In the genomic region with DNA sequence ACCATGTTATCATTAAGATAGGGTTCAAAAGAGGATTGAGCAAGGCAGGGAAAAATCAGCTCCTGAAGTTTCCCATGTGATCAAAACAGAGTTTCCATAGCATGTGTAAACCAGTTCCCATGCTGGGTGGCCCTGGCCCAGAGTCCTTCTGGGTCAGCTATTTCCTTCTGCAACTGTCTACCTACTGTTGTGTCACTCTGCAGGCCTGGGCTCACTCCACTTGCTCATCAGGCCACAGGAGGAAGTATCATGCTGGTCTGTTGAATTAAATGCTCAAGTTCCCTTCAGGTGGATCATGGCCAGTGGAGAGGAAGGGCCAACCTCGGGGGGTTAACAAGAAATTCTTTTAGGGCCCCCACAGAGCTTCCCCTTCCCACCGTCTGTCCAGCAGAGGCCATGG, we compare ENCODE assay signal across 28 cellular contexts.
DNase-seq lines count a peak whose midpoint lies in the region; ATAC-seq and TF ChIP-seq lines count a peak whose summit lies in the region.
"Had no signal": no experiment of that assay in that cellular context is flagged by ENCODE, and none has a peak within 500 bp of the region (broad histone marks: within the 10 kb centered on the region; RNA-seq: fewer than 3 reads in every experiment).

No MANE protein-coding gene starts in this region.

- no TSS peak for BruUV-seq in IMR-90 (replicated peaks; lab: Mats Ljungman, UMichigan)

- no peak overlapping the region for H3K9ac ChIP-seq in IMR-90 (ENCODE audit: low read depth, low read length)

- H3K27ac ChIP-seq in IMR-90 (ENCODE audit: insufficient read depth, low read length) = no peak overlapping the region

- H4K20me1 ChIP-seq in IMR-90 (ENCODE audit: insufficient read depth, low read length) = no peaks in the 10 kb centered on the region

- H3K14ac ChIP-seq in IMR-90 (replicated peaks; ENCODE audit: low read depth, low read length) = no peak overlapping the region

- H3K4me3 ChIP-seq in IMR-90 (ENCODE audit: insufficient read depth, low read depth, low read length) = no peak overlapping the region
- H3K4me3 ChIP-seq in astrocyte of the cerebellum (ENCODE audit: low read depth, low read length) = no peak overlapping the region
- H3K4me3 ChIP-seq: K562 had no signal

- CTCF ChIA-PET in IMR-90 (lab: Yijun Ruan, JAX) = no interaction called here

- no CpG with 5 or more reads among the region's 2 CpGs for WGBS in IMR-90 (ENCODE audit: extremely low coverage in 2 of 2, insufficient read length in 1 of 2), 2 experiments

- dilution Hi-C loops in IMR-90 (cut with HindIII; ENCODE audit: low sequenced_read_pairs, unreplicated experiment) = no loop called here

- H2AK9ac ChIP-seq in IMR-90 (replicated peaks; ENCODE audit: low read depth, low read length, poor library complexity) = no peak overlapping the region

- H2AFZ ChIP-seq in IMR-90 (replicated peaks; ENCODE audit: low read length, poor library complexity) = no peak overlapping the region

- H3K36me3 ChIP-seq in IMR-90 (ENCODE audit: control insufficient read depth, insufficient read depth, low read length) = no peaks in the 10 kb centered on the region

- no peak overlapping the region for H2AK5ac ChIP-seq in IMR-90 (ENCODE audit: low read depth, low read length)

- H3K4ac ChIP-seq in IMR-90 (ENCODE audit: low read depth, low read length) = no peak overlapping the region

- H3K23ac ChIP-seq in IMR-90 (ENCODE audit: low read depth, low read length) = no peak overlapping the region

- no peak overlapping the region for H4K91ac ChIP-seq in IMR-90 (ENCODE audit: insufficient read depth, low read depth, low read length)

- intact Hi-C loops in IMR-90 (cut with micrococcal nuclease) = no loop called here

- H2BK15ac ChIP-seq in IMR-90 (ENCODE audit: low read depth, low read length) = no peak overlapping the region

- no peak overlapping the region for H3K4me2 ChIP-seq in IMR-90 (ENCODE audit: low read depth, low read length)

- H4K8ac ChIP-seq in IMR-90 (ENCODE audit: low read depth in 2 of 2, low read length in 2 of 2) = no peak overlapping the region

- no peak overlapping the region for H3K56ac ChIP-seq in IMR-90 (ENCODE audit: extremely low read depth, insufficient read depth, low read length)

- TF ChIP-seq POLR2A in IMR-90 (IDR thresholded peaks at IDR 0.05; ENCODE audit: low read depth, low read length) = no peak

- DNase-seq in H4 (ENCODE audit: low spot score) (peak; percentile 26), IMR-90 (no peak), astrocyte of the cerebellum (ENCODE audit: low read depth) (peak; percentile 41), kidney tubule cell (ENCODE audit: low spot score) (peak; percentile 28), UCSD-AML1 (lab: John Stamatoyannopoulos, UW; ENCODE audit: unreplicated experiment) (no peak), kidney glomerular epithelial cell (lab: John Stamatoyannopoulos, UW) (no peak), DMS 273 (lab: John Stamatoyannopoulos, UW; ENCODE audit: unreplicated experiment) (no peak)
- DNase-seq: C1 segment of cervical spinal cord; Caco-2; CD4-positive, alpha-beta memory T cell; DMS 273 treated with DMSO at 0.1 percent for 48 hours; DMS79; EL; GF-D8; GOT3; Kasumi-1; NCI-H1105 treated with DMSO at 0.1 percent for 48 hours; NCI-H146; NCI-H2029 treated with DMSO at 0.1 percent for 48 hours; NCI-H2171; NCI-H226; NCI-H524; NCI-H82; NK-92 treated with Interleukin-12 subunit alpha and Interleukin-12 subunit beta, amount 100 ng/mL, for 24 hours; PC-3 had no signal

- no peaks in the 10 kb centered on the region for H3K9me1 ChIP-seq in IMR-90 (ENCODE audit: insufficient read depth, low read length)

- no peaks in the 10 kb centered on the region for H3K27me3 ChIP-seq in IMR-90 (ENCODE audit: control insufficient read depth, insufficient read depth, low read length)

- no peak overlapping the region for H2BK120ac ChIP-seq in IMR-90 (ENCODE audit: low read depth, low read length)

- H3K9me3 ChIP-seq in IMR-90 (ENCODE audit: control insufficient read depth, insufficient read depth, low read length) = peaks cover 10% of the 10 kb centered on the region
- H3K9me3 ChIP-seq: Caco-2 had no signal

- no peak overlapping the region for H4K5ac ChIP-seq in IMR-90 (ENCODE audit: low read depth, low read length)

- no peak for TF ChIP-seq RAD21 in IMR-90 (IDR thresholded peaks at IDR 0.05; ENCODE audit: low read length)

- no peak overlapping the region for H3K18ac ChIP-seq in IMR-90 (ENCODE audit: low read depth, low read length)

- H2BK5ac ChIP-seq in IMR-90 (ENCODE audit: low read depth, low read length, poor library complexity, severe bottlenecking) = no peak overlapping the region

- H2BK20ac ChIP-seq in IMR-90 (ENCODE audit: low read depth, low read length) = no peak overlapping the region

- in situ Hi-C loops in IMR-90 (cut with MboI; ENCODE audit: low sequenced_read_pairs) = no loop called here
- in situ Hi-C loops in astrocyte of the cerebellum (cut with HindIII; ENCODE audit: low sequenced_read_pairs) = no loop called here

- H3K79me1 ChIP-seq in IMR-90 (ENCODE audit: low read depth in 1 of 2, low read length in 2 of 2) = no peaks in the 10 kb centered on the region

- ATAC-seq in IMR-90 (ENCODE audit: low read depth) = 0 out of 2 replicates have a peak, but pooled peaks have one; percentile 11
- ATAC-seq: HCT116, K562, PC-3, SK-N-SH treated with all-trans-retinoic acid at 6 μM for 48 hours had no signal

- H3K4me1 ChIP-seq in IMR-90 (ENCODE audit: control insufficient read depth, insufficient read depth, low read length) = no peaks in the 10 kb centered on the region
- H3K4me1 ChIP-seq: Caco-2 had no signal

- no peak for TF ChIP-seq CTCF in IMR-90 (conservative IDR thresholded peaks at IDR 0.05; ENCODE audit: low read depth, low read length)
- no peak for TF ChIP-seq CTCF in astrocyte of the cerebellum (IDR thresholded peaks at IDR 0.05; ENCODE audit: low read depth, low read length, missing control alignments)

- POLR2A ChIA-PET in IMR-90 (lab: Charles Lee; ENCODE audit: unreplicated experiment) = no interaction called here

TF ChIP-seq in IMR-90, 13 proteins besides CTCF, POLR2A, EP300 and RAD21:
- TF ChIP-seq BHLHE40 (IDR thresholded peaks at IDR 0.05; ENCODE audit: low read depth, low read length) (no peak), MXI1 (IDR thresholded peaks at IDR 0.05; ENCODE audit: borderline replicate concordance, low read depth, low read length) (no peak), RCOR1 (IDR thresholded peaks at IDR 0.05; ENCODE audit: insufficient replicate concordance, low read length) (no peak), MAZ (IDR thresholded peaks at IDR 0.05; ENCODE audit: borderline replicate concordance, low read depth, low read length) (no peak), SMC3 (IDR thresholded peaks at IDR 0.05; ENCODE audit: low read depth, low read length) (no peak), MAFK (IDR thresholded peaks at IDR 0.05; ENCODE audit: low read depth, low read length) (no peak), CHD1 (IDR thresholded peaks at IDR 0.05; ENCODE audit: low read depth, low read length) (no peak), NFE2L2 (IDR thresholded peaks at IDR 0.05; ENCODE audit: low read depth, low read length) (no peak), USF2 (IDR thresholded peaks at IDR 0.05; ENCODE audit: low read depth, low read length) (no peak)

Comparison
In these comparisons a context has a peak if more than half of its experiments do, and no peak if none do; other contexts are left out.
1. DNase-seq: peak in H4 (single experiment), astrocyte of the cerebellum (single experiment) and kidney tubule cell (single experiment); none in IMR-90 (single experiment), UCSD-AML1 (single experiment), kidney glomerular epithelial cell (single experiment) and DMS 273 (single experiment).